ENCODE assay signal across 10 cellular contexts in genomic region chr11:84780689-84781293, GRCh38.
A peak's percentile ranks its signal among the peaks of the same experiment; 100 is the strongest.
DNase-seq lines count a peak whose midpoint lies in the region; ATAC-seq, FAIRE-seq and TF ChIP-seq lines count a peak whose summit lies in the region.
"Had no signal": no experiment of that assay in that cellular context is flagged by ENCODE, and none has a peak within 500 bp of the region (broad histone marks: within the 10 kb centered on the region; RNA-seq: fewer than 3 reads in every experiment).

No MANE protein-coding gene starts in this region.

- peaks cover 6 to 41% (median 22%) of the 10 kb centered on the region in 9 donors for H3K9me3 Mint-ChIP-seq in naive thymus-derived CD8-positive, alpha-beta T cell

- H3K4me1 Mint-ChIP-seq in naive thymus-derived CD8-positive, alpha-beta T cell, result no peaks in the 10 kb centered on the region

- no peak overlapping the region for H3K27ac Mint-ChIP-seq in naive thymus-derived CD8-positive, alpha-beta T cell

- H3K27me3 ChIP-seq in HL-60 (ENCODE audit: insufficient read depth, poor library complexity, severe bottlenecking), result no peaks in the 10 kb centered on the region

- TF ChIP-seq CTCF in HL-60 (IDR thresholded peaks at IDR 0.05; ENCODE audit: insufficient read depth, low read length), result peak; percentile 26

- H3K27ac ChIP-seq in HL-60 (replicated peaks), result no peak overlapping the region

- ATAC-seq in naive thymus-derived CD8-positive, alpha-beta T cell, result no peak
- ATAC-seq: K562 had no signal

- H3K27me3 Mint-ChIP-seq in naive thymus-derived CD8-positive, alpha-beta T cell, result no peaks in the 10 kb centered on the region

- no peak overlapping the region for H3K4me3 Mint-ChIP-seq in naive thymus-derived CD8-positive, alpha-beta T cell

- TF ChIP-seq POLR2A in GM12892 (IDR thresholded peaks at IDR 0.05; ENCODE audit: low read depth, low read length), result no peak

- FAIRE-seq in GM12892 (lab: Jason Lieb, UNC), result no peak
- FAIRE-seq: K562 had no signal

- POLR2A ChIA-PET in naive thymus-derived CD8-positive, alpha-beta T cell (lab: Charles Lee), result interaction anchor here (0.7 kb wide), 1 partner anchor 846 kb away, joined by 6 read pairs; the partner anchor contains the start of gene DLG2

- DNase-seq in DMS53 treated with DMSO at 0.1 percent for 48 hours (lab: John Stamatoyannopoulos, UW; ENCODE audit: unreplicated experiment) (peak; percentile 93), HL-60 (ENCODE audit: low read depth in 1 of 2, low spot score in 1 of 2) (no peak), SIG-M5 treated with dmso at 0.1 percent for 504 hours (lab: John Stamatoyannopoulos, UW; ENCODE audit: unreplicated experiment) (peak; percentile 67), hepatic stellate cell (ENCODE audit: low spot score) (peak; percentile 2), C1 segment of cervical spinal cord (lab: John Stamatoyannopoulos, UW) (no peak), GM12892 (ENCODE audit: insufficient read length) (no peak), T1000 (lab: John Stamatoyannopoulos, UW) (no peak)
- DNase-seq in naive thymus-derived CD8-positive, alpha-beta T cell, result no peak

- peaks cover 0 to 25% (median 0%) of the 10 kb centered on the region in 3 donors for H3K36me3 Mint-ChIP-seq in naive thymus-derived CD8-positive, alpha-beta T cell

- H3K4me3 ChIP-seq in HL-60 (replicated peaks; ENCODE audit: insufficient read depth, low read length), result no peak overlapping the region
- H3K4me3 ChIP-seq: K562, lung had no signal

Comparison
In these comparisons a context has a peak if more than half of its experiments do, and no peak if none do; other contexts are left out.
1. DNase-seq: peak in DMS53 treated with DMSO at 0.1 percent for 48 hours (single experiment), SIG-M5 treated with dmso at 0.1 percent for 504 hours (single experiment) and hepatic stellate cell (single experiment); none in HL-60 (0 of 2), C1 segment of cervical spinal cord (0 of 14), GM12892 (single experiment), T1000 (single experiment) and naive thymus-derived CD8-positive, alpha-beta T cell (0 of 10).